ENCODE assay signal across 18 cellular contexts in genomic region chr15:99130314-99130713, GRCh38. TPM values are rescaled to one million over a fixed set of nuclear protein-coding genes. Genes with fewer than 3 reads are reported as not detected.
DNase-seq lines count a peak whose midpoint lies in the region; ATAC-seq and FAIRE-seq lines count a peak whose summit lies in the region.
"Had no signal": no experiment of that assay in that cellular context is flagged by ENCODE, and none has a peak within 500 bp of the region (broad histone marks: within the 10 kb centered on the region; RNA-seq: fewer than 3 reads in every experiment).

No MANE protein-coding gene starts in this region.

- no peak for ATAC-seq in stimulated activated effector memory CD8-positive, alpha-beta T cell treated with anti-CD3 and anti-CD28 coated beads, Interleukin-12 subunit alpha, Interleukin-12 subunit beta, amount 100 ng/mL, for 72 hours
- ATAC-seq in HG02759 (IDR thresholded peaks at IDR 0.05; ENCODE audit: unreplicated experiment) = no peak

- no peak overlapping the region for H2BK5ac ChIP-seq in trophoblast cell (ENCODE audit: low read depth, low read length, poor library complexity)

- no peak overlapping the region for H2BK120ac ChIP-seq in trophoblast cell (ENCODE audit: insufficient read depth, low read length, poor library complexity)

- no peak overlapping the region for H3K4me2 ChIP-seq in trophoblast cell (ENCODE audit: low read length)

- no peak overlapping the region for H3K18ac ChIP-seq in trophoblast cell (ENCODE audit: low read length)

- FAIRE-seq in GM19239 (lab: Jason Lieb, UNC) = no peak
- FAIRE-seq: GM12891, HTR-8/SVneo had no signal

- H3K4me1 Mint-ChIP-seq in stimulated activated effector memory CD8-positive, alpha-beta T cell treated with anti-CD3 and anti-CD28 coated beads, Interleukin-12 subunit alpha, Interleukin-12 subunit beta, amount 100 ng/mL, for 72 hours = peaks cover 7% of the 10 kb centered on the region

- H3K27me3 ChIP-seq in SJSA1 (replicated peaks) (no peaks in the 10 kb centered on the region), muscle layer of duodenum (ENCODE audit: low read depth, low read length) (no peaks in the 10 kb centered on the region), trophoblast cell (ENCODE audit: insufficient read depth, low read length) (no peaks in the 10 kb centered on the region)

- H4K8ac ChIP-seq in trophoblast cell (ENCODE audit: low read depth, low read length) = no peak overlapping the region

- H3K36me3 ChIP-seq in SJSA1 (peaks cover 96% of the 10 kb centered on the region), muscle layer of duodenum (ENCODE audit: control insufficient read depth in 1 of 2, insufficient read depth in 2 of 2, low read length in 2 of 2) (peaks cover 7 to 38% of the 10 kb centered on the region in 2 donors), trophoblast cell (ENCODE audit: control insufficient read depth in 1 of 2, insufficient read depth in 2 of 2, low read length in 2 of 2) (peaks cover 29 to 49% of the 10 kb centered on the region in 2 experiments)

- H3K4me3 ChIP-seq in SJSA1 = no peak overlapping the region
- no peak overlapping the region for H3K4me3 ChIP-seq in muscle layer of duodenum (ENCODE audit: low read depth in 1 of 2, low read length in 2 of 2)
- no peak overlapping the region for H3K4me3 ChIP-seq in trophoblast cell (ENCODE audit: low read depth, low read length)

- DNase-seq in SJSA1 (ENCODE audit: low read depth in 1 of 2, low spot score in 2 of 2) (peak in 1 of 2 experiments; percentile 59), GM19239 (ENCODE audit: insufficient read length, low spot score) (no peak), trophoblast cell (no peak)
- no peak for DNase-seq in stimulated activated effector memory CD8-positive, alpha-beta T cell treated with anti-CD3 and anti-CD28 coated beads, Interleukin-12 subunit alpha, Interleukin-12 subunit beta, amount 100 ng/mL, for 72 hours (ENCODE audit: low spot score in 2 of 2)
- DNase-seq: CD4-positive, alpha-beta T cell; DMS79; HCEC 1CT; NCI-H1417; NCI-H1930; NCI-H2171; NCI-H446 treated with DMSO at 0.1 percent for 48 hours; NCI-H748 treated with DMSO at 0.1 percent for 48 hours had no signal

- no peak overlapping the region for H3K14ac ChIP-seq in trophoblast cell (ENCODE audit: low read length)

- H3K27ac ChIP-seq in SJSA1 = peak overlapping the region; percentile 86
- H3K27ac ChIP-seq in cingulate gyrus (ENCODE audit: low read depth, low read length) = peak overlapping the region; percentile 8
- peak overlapping the region; percentile 20 for H3K27ac ChIP-seq in muscle layer of duodenum (ENCODE audit: low read length)
- H3K27ac ChIP-seq in trophoblast cell (ENCODE audit: low read depth, low read length) = no peak overlapping the region

- no CpG with 5 or more reads among the region's 13 CpGs for WGBS in trophoblast cell (ENCODE audit: extremely low coverage, insufficient coverage, insufficient read length)

- H4K91ac ChIP-seq in trophoblast cell (ENCODE audit: low read depth, low read length) = no peak overlapping the region

- peaks cover 4% of the 10 kb centered on the region for H3K79me2 ChIP-seq in trophoblast cell (ENCODE audit: control insufficient read depth, insufficient read depth, low read length, poor library complexity)

- no peak overlapping the region for H2AFZ ChIP-seq in trophoblast cell (ENCODE audit: insufficient read depth, low read length, poor library complexity)

- no peak overlapping the region for H3K4ac ChIP-seq in trophoblast cell (ENCODE audit: low read depth, low read length)

- H2AK5ac ChIP-seq in trophoblast cell (ENCODE audit: low read length) = no peak overlapping the region

- H3K4me3 Mint-ChIP-seq in stimulated activated effector memory CD8-positive, alpha-beta T cell treated with anti-CD3 and anti-CD28 coated beads, Interleukin-12 subunit alpha, Interleukin-12 subunit beta, amount 100 ng/mL, for 72 hours = no peak overlapping the region
- H3K4me3 Mint-ChIP-seq: B cell; CD4-positive, alpha-beta T cell had no signal

- no peak overlapping the region for H3K23ac ChIP-seq in trophoblast cell (ENCODE audit: low read length)

- no peaks in the 10 kb centered on the region for H3K9me3 Mint-ChIP-seq in stimulated activated effector memory CD8-positive, alpha-beta T cell treated with anti-CD3 and anti-CD28 coated beads, Interleukin-12 subunit alpha, Interleukin-12 subunit beta, amount 100 ng/mL, for 72 hours
- H3K9me3 Mint-ChIP-seq: CD4-positive, alpha-beta T cell had no signal

- H3K4me1 ChIP-seq in SJSA1 (replicated peaks) (peaks cover 78% of the 10 kb centered on the region), muscle layer of duodenum (ENCODE audit: control insufficient read depth in 1 of 2, insufficient read depth in 2 of 2, low read length in 2 of 2) (peaks cover 7 to 77% of the 10 kb centered on the region in 2 donors), trophoblast cell (ENCODE audit: control insufficient read depth in 1 of 2, insufficient read depth in 2 of 2, low read length in 2 of 2) (peaks cover 15 to 16% of the 10 kb centered on the region in 2 experiments)

- H3K27ac Mint-ChIP-seq in stimulated activated effector memory CD8-positive, alpha-beta T cell treated with anti-CD3 and anti-CD28 coated beads, Interleukin-12 subunit alpha, Interleukin-12 subunit beta, amount 100 ng/mL, for 72 hours = peak overlapping the region; percentile 6
- H3K27ac Mint-ChIP-seq: B cell; CD4-positive, alpha-beta T cell had no signal

- no peak overlapping the region for H2BK12ac ChIP-seq in trophoblast cell (ENCODE audit: low read length)

- H4K12ac ChIP-seq in trophoblast cell (ENCODE audit: low read depth, low read length) = no peak overlapping the region

- peaks cover 11% of the 10 kb centered on the region for H3K79me1 ChIP-seq in trophoblast cell (ENCODE audit: low read length)

- H3K9ac ChIP-seq in trophoblast cell (ENCODE audit: low read length) = no peak overlapping the region

- peaks cover 23% of the 10 kb centered on the region for H3K36me3 Mint-ChIP-seq in stimulated activated effector memory CD8-positive, alpha-beta T cell treated with anti-CD3 and anti-CD28 coated beads, Interleukin-12 subunit alpha, Interleukin-12 subunit beta, amount 100 ng/mL, for 72 hours

- no peaks in the 10 kb centered on the region for H3K9me3 ChIP-seq in SJSA1 (replicated peaks)
- H3K9me3 ChIP-seq in muscle layer of duodenum (ENCODE audit: control insufficient read depth in 1 of 2, low read length in 2 of 2) = no peaks in the 10 kb centered on the region
- H3K9me3 ChIP-seq in trophoblast cell (ENCODE audit: insufficient read depth, low read depth, low read length) = no peaks in the 10 kb centered on the region

RNA-seq across cellular contexts. Expression of gene SYNM, which starts 25.4 kb away (rescaled TPM):
- 71.3 TPM in 2 replicates for total RNA-seq in SJSA1 (2014; rRNA removed; shearing (Covaris generic))
- 5.9 and 6.1 TPM in 2 replicates for polyA plus RNA-seq in trophoblast cell (2013)
